8 cellular contexts compared by ENCODE assay signal in genomic region chr6:30647039-30647801, GRCh38. TPM values are rescaled to one million over a fixed set of nuclear protein-coding genes. Genes with fewer than 3 reads are reported as not detected.
DNase-seq lines count a peak whose midpoint lies in the region; ATAC-seq lines count a peak whose summit lies in the region.

TSS of gene C6orf136 (plus strand) at chr6:30647133. CDS start at chr6:30647232, 99 bp downstream.

- peak within 1 kb of the TSS; percentile 85 to 92 (median 89) for H3K4me3 Mint-ChIP-seq in CD4-positive, alpha-beta memory T cell
- H3K4me3 Mint-ChIP-seq in effector memory CD8-positive, alpha-beta T cell = peak within 1 kb of the TSS; percentile 82 to 84

- peak within 1 kb of the TSS; percentile 91 for H3K9ac ChIP-seq in mesenchymal stem cell (ENCODE audit: low read length)

- peaks cover 17 to 29% (median 22%) of the 10 kb centered on the region in 4 donors for H3K4me1 Mint-ChIP-seq in CD4-positive, alpha-beta memory T cell
- peaks cover 17 to 22% of the 10 kb centered on the region in 2 donors for H3K4me1 Mint-ChIP-seq in effector memory CD8-positive, alpha-beta T cell (ENCODE audit: low read depth in 2 of 2)

- peaks cover 27% of the 10 kb centered on the region for H3K79me1 ChIP-seq in mesenchymal stem cell (replicated peaks; ENCODE audit: low read length, poor library complexity, severe bottlenecking)

- H3K27me3 Mint-ChIP-seq in CD4-positive, alpha-beta memory T cell = no peaks in the 10 kb centered on the region
- H3K27me3 Mint-ChIP-seq in effector memory CD8-positive, alpha-beta T cell = no peaks in the 10 kb centered on the region

- CTCF ChIA-PET in CD4-positive, alpha-beta memory T cell (lab: Charles Lee; ENCODE audit: partially characterized antibody) = interaction anchor here (0.8 to 1.7 kb wide), 4 partner anchors 21 to 165 kb away, joined by 3 to 6 read pairs (median 4); partner anchors contain the start of gene ATAT1

- peak within 1 kb of the TSS; percentile 67 to 77 for H3K4ac ChIP-seq in mesenchymal stem cell (ENCODE audit: low read depth in 1 of 2, low read length in 2 of 2)

- peak within 1 kb of the TSS; percentile 83 for H2AFZ ChIP-seq in mesenchymal stem cell (ENCODE audit: low read depth, low read length)

- H3K27ac ChIP-seq in CD4-positive, alpha-beta memory T cell (ENCODE audit: low read depth, low read length) = peak within 1 kb of the TSS; percentile 89
- H3K27ac ChIP-seq in mesenchymal stem cell (ENCODE audit: low read length, poor library complexity, severe bottlenecking) = peak within 1 kb of the TSS; percentile 84

- peak within 1 kb of the TSS; percentile 78 for H2BK120ac ChIP-seq in mesenchymal stem cell (ENCODE audit: low read depth, low read length)

- no peaks in the 10 kb centered on the region for H3K9me3 Mint-ChIP-seq in CD4-positive, alpha-beta memory T cell
- no peaks in the 10 kb centered on the region for H3K9me3 Mint-ChIP-seq in effector memory CD8-positive, alpha-beta T cell

- WGBS in mesenchymal stem cell = under 1% methylated on average over 61 of the region's 76 CpGs

- ATAC-seq in GM19468 (IDR thresholded peaks at IDR 0.05; ENCODE audit: extremely low read depth, unreplicated experiment) = peak; percentile 42
- ATAC-seq in effector memory CD8-positive, alpha-beta T cell (replicated peaks) = peak; percentile 74

- peak within 1 kb of the TSS; percentile 85 to 95 (median 92) for H3K27ac Mint-ChIP-seq in CD4-positive, alpha-beta memory T cell
- H3K27ac Mint-ChIP-seq in effector memory CD8-positive, alpha-beta T cell = peak within 1 kb of the TSS; percentile 69 to 90

- H3K4me2 ChIP-seq in mesenchymal stem cell (ENCODE audit: low read length, poor library complexity, severe bottlenecking) = peak within 1 kb of the TSS; percentile 68

- peak; percentile 86 to 94 (median 93) for DNase-seq in CD4-positive, alpha-beta memory T cell
- DNase-seq in HS-5 (ENCODE audit: low read depth) (peak; percentile 65), NK-92 (lab: John Stamatoyannopoulos, UW; ENCODE audit: unreplicated experiment) (peak; percentile 75), mesenchymal stem cell (peak; percentile 92)
- peak; percentile 51 to 82 for DNase-seq in activated CD8-positive, alpha-beta memory T cell treated with anti-CD3 and anti-CD28 coated beads for 4 hours (ENCODE audit: low read depth in 2 of 2)
- DNase-seq in effector memory CD8-positive, alpha-beta T cell = peak; percentile 65 to 82 (median 65)
- peak; percentile 82 for DNase-seq in stimulated activated CD8-positive, alpha-beta memory T cell treated with anti-CD3 and anti-CD28 coated beads, Interleukin-15, amount 100 ng/mL, for 1 hour (ENCODE audit: low read depth)

- peaks cover 13 to 26% of the 10 kb centered on the region in 2 donors for H3K36me3 Mint-ChIP-seq in CD4-positive, alpha-beta memory T cell
- peaks cover 28% of the 10 kb centered on the region for H3K36me3 Mint-ChIP-seq in effector memory CD8-positive, alpha-beta T cell (ENCODE audit: insufficient read depth)

- H2AK5ac ChIP-seq in mesenchymal stem cell (ENCODE audit: low read length, severe bottlenecking) = no peak within 1 kb of the TSS

- H2BK15ac ChIP-seq in mesenchymal stem cell (ENCODE audit: low read depth, poor library complexity, severe bottlenecking) = peak within 1 kb of the TSS; percentile 33

- H4K91ac ChIP-seq in mesenchymal stem cell (ENCODE audit: low read length) = peak within 1 kb of the TSS; percentile 80

- H3K18ac ChIP-seq in mesenchymal stem cell (ENCODE audit: low read depth in 1 of 2, low read length in 2 of 2) = peak within 1 kb of the TSS; percentile 87 to 97

- peak within 1 kb of the TSS in 1 of 2 experiments; percentile 45 for H2BK12ac ChIP-seq in mesenchymal stem cell (ENCODE audit: low read length in 2 of 2)

- H4K8ac ChIP-seq in mesenchymal stem cell (ENCODE audit: low read length) = peak within 1 kb of the TSS; percentile 93

- intact Hi-C loops in CD4-positive, alpha-beta memory T cell (cut with micrococcal nuclease) = loop anchor here (1.0 kb wide), 4 partner anchors 21 to 74 kb away; partner anchors contain the start of genes ATAT1, DHX16, MRPS18B and PPP1R10

- no peaks in the 10 kb centered on the region for H3K27me3 ChIP-seq in CD4-positive, alpha-beta memory T cell (ENCODE audit: insufficient read depth, low read length)
- H3K27me3 ChIP-seq in mesenchymal stem cell (ENCODE audit: control insufficient read depth in 1 of 2, insufficient read depth in 1 of 2, low read length in 2 of 2) = no peaks in the 10 kb centered on the region

- peak within 1 kb of the TSS in 1 of 2 experiments; percentile 24 for H3K23ac ChIP-seq in mesenchymal stem cell (ENCODE audit: low read length in 2 of 2)

- peak within 1 kb of the TSS; percentile 74 to 91 for H3K4me3 ChIP-seq in CD4-positive, alpha-beta memory T cell (ENCODE audit: low read length in 2 of 2)
- peak within 1 kb of the TSS; percentile 93 to 99 for H3K4me3 ChIP-seq in mesenchymal stem cell (ENCODE audit: insufficient read depth in 1 of 2, low read depth in 1 of 2, low read length in 2 of 2)

- peak within 1 kb of the TSS in 1 of 2 experiments; percentile 66 for H3K14ac ChIP-seq in mesenchymal stem cell (ENCODE audit: low read length in 2 of 2)

- H2BK5ac ChIP-seq in mesenchymal stem cell (ENCODE audit: low read depth, low read length, poor library complexity, severe bottlenecking) = peak within 1 kb of the TSS; percentile 97

- no peaks in the 10 kb centered on the region for H3K9me3 ChIP-seq in CD4-positive, alpha-beta memory T cell (ENCODE audit: control insufficient read depth in 1 of 2, low read length in 2 of 2)
- no peaks in the 10 kb centered on the region for H3K9me3 ChIP-seq in mesenchymal stem cell (ENCODE audit: control insufficient read depth, low read length)

- POLR2A ChIA-PET in CD4-positive, alpha-beta memory T cell (lab: Charles Lee; ENCODE audit: partially characterized antibody) = interaction anchor here (0.6 to 5.8 kb wide), 13 partner anchors 14 to 154 kb away, joined by 3 to 58 read pairs (median 5); partner anchors contain the start of genes ATAT1, DHX16, MDC1 and MRPS18B

- H3K36me3 ChIP-seq in CD4-positive, alpha-beta memory T cell (ENCODE audit: insufficient read depth, low read length) = peaks cover 14% of the 10 kb centered on the region
- H3K36me3 ChIP-seq in mesenchymal stem cell (ENCODE audit: control insufficient read depth in 1 of 2, insufficient read depth in 2 of 2, low read depth in 1 of 2, low read length in 2 of 2) = peaks cover 33 to 51% of the 10 kb centered on the region in 2 experiments

- peaks cover 20% of the 10 kb centered on the region for H3K4me1 ChIP-seq in CD4-positive, alpha-beta memory T cell (ENCODE audit: insufficient read depth, low read length)
- H3K4me1 ChIP-seq in mesenchymal stem cell (ENCODE audit: control insufficient read depth, insufficient read depth, low read depth, low read length) = peaks cover 3% of the 10 kb centered on the region

RNA-seq across cellular contexts. Expression of gene C6orf136, which starts in this region (rescaled TPM):
- 10 to 100 TPM; 29.3 to 35.0 TPM for total RNA-seq in CD4-positive, alpha-beta memory T cell
- 10 to 100 TPM in 1 of 2 donors, 1 to 10 TPM in 1; 6.2 to 16.0 TPM for polyA plus RNA-seq in CD4-positive, alpha-beta memory T cell
- 13.6 TPM for polyA plus RNA-seq in mesenchymal stem cell (2013, experiment 1 of 2)
- 14.4 TPM for polyA plus RNA-seq in mesenchymal stem cell (2013, experiment 2 of 2)

Comparison
In these comparisons a context has a peak if more than half of its experiments do, and no peak if none do; other contexts are left out.
1. Peak in every context shown above with its lines: DNase-seq, ATAC-seq, H3K4me3 ChIP-seq and H3K27ac ChIP-seq.